ENCODE assay signal across 11 cellular contexts in genomic region chr1:84164567-84165021, GRCh38. TPM values are rescaled to one million over a fixed set of nuclear protein-coding genes. Genes with fewer than 3 reads are reported as not detected.
DNase-seq lines count a peak whose midpoint lies in the region; ATAC-seq and TF ChIP-seq lines count a peak whose summit lies in the region.
"Had no signal": no experiment of that assay in that cellular context is flagged by ENCODE, and none has a peak within 500 bp of the region (broad histone marks: within the 10 kb centered on the region; RNA-seq: fewer than 3 reads in every experiment).

No MANE protein-coding gene starts in this region.

- H3K9me3 Mint-ChIP-seq in activated naive CD4-positive, alpha-beta T cell treated with anti-CD3 and anti-CD28 coated beads, Interleukin-2, amount 10 ng/mL, durations not matched to agents 7 days and 5 days = no peaks in the 10 kb centered on the region
- H3K9me3 Mint-ChIP-seq in stimulated activated naive B cell treated with anti-CD40 and anti-IgM and Interleukin-4, amounts not matched to agents 10 μg/mL and 1 μg/mL and 100 μg/mL, for 72 hours = peaks cover 0 to 2% of the 10 kb centered on the region in 2 donors

- peaks cover 39% of the 10 kb centered on the region for H3K36me3 Mint-ChIP-seq in activated naive CD4-positive, alpha-beta T cell treated with anti-CD3 and anti-CD28 coated beads, Interleukin-2, amount 10 ng/mL, durations not matched to agents 7 days and 5 days
- H3K36me3 Mint-ChIP-seq in stimulated activated naive B cell treated with anti-CD40 and anti-IgM and Interleukin-4, amounts not matched to agents 10 μg/mL and 1 μg/mL and 100 μg/mL, for 72 hours = peaks cover 0 to 6% of the 10 kb centered on the region in 2 donors

- peaks cover 64% of the 10 kb centered on the region for H3K4me1 Mint-ChIP-seq in activated naive CD4-positive, alpha-beta T cell treated with anti-CD3 and anti-CD28 coated beads, Interleukin-2, amount 10 ng/mL, durations not matched to agents 7 days and 5 days
- peaks cover 38 to 73% of the 10 kb centered on the region in 2 donors for H3K4me1 Mint-ChIP-seq in stimulated activated naive B cell treated with anti-CD40 and anti-IgM and Interleukin-4, amounts not matched to agents 10 μg/mL and 1 μg/mL and 100 μg/mL, for 72 hours

- TF ChIP-seq CTCF in omental fat pad (IDR thresholded peaks at IDR 0.05) = no peak

- CTCF ChIA-PET in activated naive CD4-positive, alpha-beta T cell treated with anti-CD3 and anti-CD28 coated beads, Interleukin-2, amount 10 ng/mL, durations not matched to agents 7 days and 5 days (lab: Charles Lee) = interaction anchor here (1.1 to 1.6 kb wide), 4 partner anchors 19 to 232 kb away, joined by 3 to 5 read pairs (median 4); partner anchors contain the start of gene PRKACB

- ATAC-seq in stimulated activated naive B cell treated with anti-CD40 and anti-IgM and Interleukin-4, amounts not matched to agents 10 μg/mL and 1 μg/mL and 100 μg/mL, for 72 hours (replicated peaks) = no peak
- ATAC-seq in omental fat pad (ENCODE audit: low FRiP score) = no peak
- ATAC-seq: left lung had no signal

- no peak for DNase-seq in activated naive CD4-positive, alpha-beta T cell treated with anti-CD3 and anti-CD28 coated beads, Interleukin-2, amount 10 ng/mL, durations not matched to agents 7 days and 5 days
- no peak for DNase-seq in activated naive CD4-positive, alpha-beta T cell treated with Interleukin-2 at 50 U/mL for 16 hours
- peak; percentile 39 for DNase-seq in NCI-H774 (lab: John Stamatoyannopoulos, UW)
- peak; percentile 8 for DNase-seq in cerebellum (ENCODE audit: low spot score)
- DNase-seq in stimulated activated naive B cell treated with anti-CD40 and anti-IgM and Interleukin-4, amounts not matched to agents 10 μg/mL and 1 μg/mL and 100 μg/mL, for 72 hours = no peak
- DNase-seq in middle frontal gyrus (ENCODE audit: extremely low spot score, low spot score) = no peak
- DNase-seq in omental fat pad (ENCODE audit: low spot score) = no peak
- DNase-seq in NOMO-1 (lab: John Stamatoyannopoulos, UW; ENCODE audit: unreplicated experiment in 2 of 2) = no peak
- DNase-seq: erythroblast, left lung, PC-9 had no signal

- peak overlapping the region; percentile 37 for H3K27ac Mint-ChIP-seq in activated naive CD4-positive, alpha-beta T cell treated with anti-CD3 and anti-CD28 coated beads, Interleukin-2, amount 10 ng/mL, durations not matched to agents 7 days and 5 days
- peak overlapping the region; percentile 31 for H3K27ac Mint-ChIP-seq in stimulated activated naive B cell treated with anti-CD40 and anti-IgM and Interleukin-4, amounts not matched to agents 10 μg/mL and 1 μg/mL and 100 μg/mL, for 72 hours

- H3K4me3 Mint-ChIP-seq in activated naive CD4-positive, alpha-beta T cell treated with anti-CD3 and anti-CD28 coated beads, Interleukin-2, amount 10 ng/mL, durations not matched to agents 7 days and 5 days = peak overlapping the region; percentile 33
- H3K4me3 Mint-ChIP-seq in stimulated activated naive B cell treated with anti-CD40 and anti-IgM and Interleukin-4, amounts not matched to agents 10 μg/mL and 1 μg/mL and 100 μg/mL, for 72 hours = peak overlapping the region; percentile 21 to 41

- no peaks in the 10 kb centered on the region for H3K27me3 Mint-ChIP-seq in activated naive CD4-positive, alpha-beta T cell treated with anti-CD3 and anti-CD28 coated beads, Interleukin-2, amount 10 ng/mL, durations not matched to agents 7 days and 5 days
- no peaks in the 10 kb centered on the region for H3K27me3 Mint-ChIP-seq in stimulated activated naive B cell treated with anti-CD40 and anti-IgM and Interleukin-4, amounts not matched to agents 10 μg/mL and 1 μg/mL and 100 μg/mL, for 72 hours

RNA-seq across cellular contexts. Expression of gene PRKACB, which starts 20.5 kb away (rescaled TPM):
- total RNA-seq in cerebellum = 210 TPM
- total RNA-seq in omental fat pad = 10 to 100 TPM; 18.7 to 23.5 (median 21.2) TPM

Comparison
In these comparisons a context has a peak if more than half of its experiments do, and no peak if none do; other contexts are left out.
1. DNase-seq: peak in NCI-H774 (single experiment) and cerebellum (single experiment); none in activated naive CD4-positive, alpha-beta T cell treated with anti-CD3 and anti-CD28 coated beads, Interleukin-2, amount 10 ng/mL, durations not matched to agents 7 days and 5 days (single experiment), activated naive CD4-positive, alpha-beta T cell treated with Interleukin-2 at 50 U/mL for 16 hours (single experiment), stimulated activated naive B cell treated with anti-CD40 and anti-IgM and Interleukin-4, amounts not matched to agents 10 μg/mL and 1 μg/mL and 100 μg/mL, for 72 hours (single experiment), middle frontal gyrus (single experiment), omental fat pad (single experiment) and NOMO-1 (0 of 2).